Comparison of ENCODE assay signal across 17 cellular contexts in genomic region chr6:70694371-70694770, GRCh38. TPM values are rescaled to one million over a fixed set of nuclear protein-coding genes. Genes with fewer than 3 reads are reported as not detected.
DNase-seq lines count a peak whose midpoint lies in the region; ATAC-seq lines count a peak whose summit lies in the region.
"Had no signal": no experiment of that assay in that cellular context is flagged by ENCODE, and none has a peak within 500 bp of the region (broad histone marks: within the 10 kb centered on the region; RNA-seq: fewer than 3 reads in every experiment).

No MANE protein-coding gene starts in this region.

- peaks cover 13% of the 10 kb centered on the region for H3K36me3 Mint-ChIP-seq in activated naive CD8-positive, alpha-beta T cell
- peaks cover 12% of the 10 kb centered on the region for H3K36me3 Mint-ChIP-seq in activated naive CD8-positive, alpha-beta T cell treated with anti-CD3 and anti-CD28 coated beads, Interleukin-2, amount 50 U/mL, for 24 hours (ENCODE audit: low read depth)

- no peak for ATAC-seq in activated naive CD8-positive, alpha-beta T cell treated with anti-CD3 and anti-CD28 coated beads, Interleukin-2, amount 50 U/mL, for 24 hours
- ATAC-seq in left cardiac atrium (peak; percentile 51 to 70), left ventricle myocardium superior (peak; percentile 77)
- ATAC-seq: GM23338, HCT116 had no signal

- H3K4me1 Mint-ChIP-seq in activated naive CD8-positive, alpha-beta T cell (ENCODE audit: low read depth), result peaks cover 60% of the 10 kb centered on the region
- H3K4me1 Mint-ChIP-seq in activated naive CD8-positive, alpha-beta T cell treated with anti-CD3 and anti-CD28 coated beads, Interleukin-2, amount 50 U/mL, for 24 hours, result peaks cover 34% of the 10 kb centered on the region
- H3K4me1 Mint-ChIP-seq: GM23338, H9 had no signal

- DNase-seq in activated naive CD8-positive, alpha-beta T cell treated with anti-CD3 and anti-CD28 coated beads, Interleukin-2, amount 50 U/mL, for 24 hours, result no peak
- no peak for DNase-seq in left cardiac atrium
- no peak for DNase-seq in cardiac septum (ENCODE audit: low spot score)
- no peak for DNase-seq in left ventricle myocardium superior
- no peak for DNase-seq in NK-92 treated with Interleukin-12 subunit alpha and Interleukin-12 subunit beta, amount 100 ng/mL, for 24 hours (lab: John Stamatoyannopoulos, UW)
- DNase-seq in activated CD4-positive, alpha-beta T cell treated with anti-CD3 and anti-CD28 coated beads for 1 hour, result no peak
- DNase-seq: Calu3; CD4-positive, CD25-positive, alpha-beta regulatory T cell; COR-L47; DMS53; DMS79 treated with DMSO at 0.1 percent for 48 hours; GF-D8; H9 had no signal

- no peaks in the 10 kb centered on the region for H3K27me3 Mint-ChIP-seq in activated naive CD8-positive, alpha-beta T cell
- no peaks in the 10 kb centered on the region for H3K27me3 Mint-ChIP-seq in activated naive CD8-positive, alpha-beta T cell treated with anti-CD3 and anti-CD28 coated beads, Interleukin-2, amount 50 U/mL, for 24 hours
- H3K27me3 Mint-ChIP-seq: B cell; CD4-positive, CD25-positive, alpha-beta regulatory T cell had no signal

- H3K27ac Mint-ChIP-seq in activated naive CD8-positive, alpha-beta T cell, result peak overlapping the region; percentile 16
- H3K27ac Mint-ChIP-seq in activated naive CD8-positive, alpha-beta T cell treated with anti-CD3 and anti-CD28 coated beads, Interleukin-2, amount 50 U/mL, for 24 hours, result no peak overlapping the region
- H3K27ac Mint-ChIP-seq: B cell; CD4-positive, CD25-positive, alpha-beta regulatory T cell; GM23338; H9 had no signal

- H3K4me3 Mint-ChIP-seq in activated naive CD8-positive, alpha-beta T cell, result peak overlapping the region; percentile 21
- no peak overlapping the region for H3K4me3 Mint-ChIP-seq in activated naive CD8-positive, alpha-beta T cell treated with anti-CD3 and anti-CD28 coated beads, Interleukin-2, amount 50 U/mL, for 24 hours
- H3K4me3 Mint-ChIP-seq: B cell, GM23338, H9 had no signal

- peaks cover 8% of the 10 kb centered on the region for H3K9me3 Mint-ChIP-seq in activated naive CD8-positive, alpha-beta T cell (ENCODE audit: low read depth)
- H3K9me3 Mint-ChIP-seq in activated naive CD8-positive, alpha-beta T cell treated with anti-CD3 and anti-CD28 coated beads, Interleukin-2, amount 50 U/mL, for 24 hours, result peaks cover 5% of the 10 kb centered on the region

- intact Hi-C loops in left cardiac atrium (cut with DNase I) (no loop called here), cardiac septum (cut with DNase I) (no loop called here), left ventricle myocardium superior (cut with micrococcal nuclease) (no loop called here)

RNA-seq across cellular contexts. Expression of gene SMAP1, which starts 26.7 kb away (rescaled TPM):
- total RNA-seq in left cardiac atrium (10 to 100 TPM; 24.4 to 27.8 TPM), cardiac septum (32.5 TPM), left ventricle myocardium superior (32.2 TPM)
